Comparison of ENCODE assay signal across 17 cellular contexts in the genomic region with DNA sequence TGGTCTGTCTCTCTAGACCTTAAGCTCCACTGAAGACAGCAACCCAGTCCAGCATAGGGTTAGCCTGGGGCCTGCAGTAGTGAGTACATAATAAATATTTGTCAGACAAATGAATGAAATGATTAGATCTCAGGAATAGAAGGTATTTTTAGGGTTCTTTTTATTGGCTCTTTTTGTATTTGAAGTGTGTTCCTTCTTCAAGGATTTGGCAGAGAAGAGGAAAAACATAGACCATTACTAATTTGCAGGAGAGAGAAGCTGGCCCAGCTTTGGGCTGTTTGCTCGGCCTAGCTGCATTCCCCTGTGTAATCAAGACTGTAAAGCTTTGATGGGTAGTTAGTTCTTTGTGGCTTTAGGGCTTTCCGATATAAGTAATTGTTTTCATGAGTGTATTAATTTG.
DNase-seq lines count a peak whose midpoint lies in the region; ATAC-seq and TF ChIP-seq lines count a peak whose summit lies in the region.
"Had no signal": no experiment of that assay in that cellular context is flagged by ENCODE, and none has a peak within 500 bp of the region (broad histone marks: within the 10 kb centered on the region; RNA-seq: fewer than 3 reads in every experiment).

No MANE protein-coding gene starts in this region.

- peaks cover 1% of the 10 kb centered on the region for H3K27me3 Mint-ChIP-seq in GM23338 (ENCODE audit: insufficient read depth, low read depth, poor library complexity)
- H3K27me3 Mint-ChIP-seq: CD8-positive, alpha-beta memory T cell had no signal

- CTCF ChIA-PET in mammary epithelial cell (lab: Charles Lee; ENCODE audit: low non-redundant PET), result no interaction called here

- no peak overlapping the region for H3K27ac ChIP-seq in mammary epithelial cell (ENCODE audit: insufficient read depth, low read depth, low read length)
- H3K27ac ChIP-seq in VCaP, result peak overlapping the region; percentile 66
- H3K27ac ChIP-seq in uterus, result no peak overlapping the region
- no peak overlapping the region for H3K27ac ChIP-seq in GM23338 (ENCODE audit: low read depth)
- H3K27ac ChIP-seq: BLaER1 had no signal

- no peak overlapping the region for H3K4me2 ChIP-seq in mammary epithelial cell (ENCODE audit: insufficient read depth, low read depth, low read length)
- no peak overlapping the region for H3K4me2 ChIP-seq in GM23338
- H3K4me2 ChIP-seq: BLaER1 had no signal

- in situ Hi-C loops in T47D (cut with HindIII; ENCODE audit: low pct_unique_long_range_greater_than_20kb, low sequenced_read_pairs), result no loop called here
- in situ Hi-C loops in mammary epithelial cell (cut with MboI; ENCODE audit: low sequenced_read_pairs in 2 of 2), result no loop called here

- no peak for TF ChIP-seq POLR2A in uterus (IDR thresholded peaks at IDR 0.05)

- no peaks in the 10 kb centered on the region for H3K9me2 ChIP-seq in GM23338 (ENCODE audit: insufficient read depth)

- dilution Hi-C loops in mammary epithelial cell (cut with HindIII; ENCODE audit: low sequenced_read_pairs), result no loop called here

- H3K27ac Mint-ChIP-seq in GM23338, result no peak overlapping the region
- H3K27ac Mint-ChIP-seq: CD8-positive, alpha-beta memory T cell; HFFc6 had no signal

- H3K4me3 ChIP-seq in mammary epithelial cell (replicated peaks in 1 of 3; ENCODE audit: insufficient read depth in 1 of 3, low read depth in 2 of 3, low read length in 3 of 3) (no peak overlapping the region), uterus (no peak overlapping the region), GM23338 (no peak overlapping the region)
- H3K4me3 ChIP-seq: BLaER1, HAP-1, K562 had no signal

- WGBS in mammary epithelial cell (ENCODE audit: low coverage, missing lambda C conversion rate), result 92% methylated on average over 2 of the region's 2 CpGs

- H3K4me3 Mint-ChIP-seq in GM23338, result no peak overlapping the region
- H3K4me3 Mint-ChIP-seq: CD8-positive, alpha-beta memory T cell; HFFc6 had no signal

- H3K4me1 Mint-ChIP-seq in GM23338, result no peaks in the 10 kb centered on the region

- H3K9me3 Mint-ChIP-seq in GM23338, result no peaks in the 10 kb centered on the region
- H3K9me3 Mint-ChIP-seq: CD8-positive, alpha-beta memory T cell; HFFc6 had no signal

- no peaks in the 10 kb centered on the region for H3K36me3 Mint-ChIP-seq in GM23338 (ENCODE audit: low read depth)

- no peaks in the 10 kb centered on the region for H3K4me1 ChIP-seq in mammary epithelial cell (ENCODE audit: insufficient read depth, low read length)
- no peaks in the 10 kb centered on the region for H3K4me1 ChIP-seq in uterus
- no peaks in the 10 kb centered on the region for H3K4me1 ChIP-seq in GM23338 (ENCODE audit: insufficient read depth)
- H3K4me1 ChIP-seq: BLaER1, Caco-2, HAP-1 had no signal

- H3F3A ChIP-seq in GM23338 (replicated peaks; ENCODE audit: low read depth), result no peaks in the 10 kb centered on the region

- H3K36me3 ChIP-seq in mammary epithelial cell (ENCODE audit: insufficient read depth, low read length), result no peaks in the 10 kb centered on the region
- H3K36me3 ChIP-seq in uterus, result no peaks in the 10 kb centered on the region
- no peaks in the 10 kb centered on the region for H3K36me3 ChIP-seq in GM23338 (ENCODE audit: insufficient read depth)
- H3K36me3 ChIP-seq: BLaER1, HAP-1 had no signal

- H4K20me1 ChIP-seq in mammary epithelial cell (ENCODE audit: insufficient read depth, low read length) (no peaks in the 10 kb centered on the region), GM23338 (replicated peaks; ENCODE audit: insufficient read depth) (no peaks in the 10 kb centered on the region; the same call in 1 of the 2 replicates)
- H4K20me1 ChIP-seq: BLaER1 had no signal

- H3K9me3 ChIP-seq in mammary epithelial cell (replicated peaks; ENCODE audit: insufficient read depth, low read length) (no peaks in the 10 kb centered on the region), uterus (no peaks in the 10 kb centered on the region)
- H3K9me3 ChIP-seq: BLaER1, Caco-2, HAP-1 had no signal

- no peak overlapping the region for H3K9ac ChIP-seq in mammary epithelial cell (ENCODE audit: insufficient read depth, low read length)
- H3K9ac ChIP-seq: BLaER1 had no signal

- no peak for ATAC-seq in GM21717 (IDR thresholded peaks at IDR 0.05; ENCODE audit: unreplicated experiment)
- ATAC-seq in GM23338, result no peak
- ATAC-seq: K562 had no signal

- DNase-seq in T47D (ENCODE audit: low read depth in 1 of 2, low spot score in 1 of 2) (peak; percentile 65 to 86), mammary epithelial cell (no peak), medulla oblongata (ENCODE audit: extremely low spot score) (peak; percentile 20), uterus (no peak), NCI-H2171 treated with DMSO at 0.1 percent for 48 hours (lab: John Stamatoyannopoulos, UW) (no peak), GM23338 (ENCODE audit: low spot score) (no peak)
- DNase-seq: 8988T; AML-193; Caco-2; CD8-positive, alpha-beta memory T cell; DMS53; HFFc6 had no signal

- H3K79me2 ChIP-seq in mammary epithelial cell (ENCODE audit: insufficient read depth, low read length) (no peaks in the 10 kb centered on the region), GM23338 (replicated peaks; ENCODE audit: insufficient read depth) (peaks cover 8% of the 10 kb centered on the region)

- H2AFZ ChIP-seq in mammary epithelial cell (ENCODE audit: low read depth, low read length) (no peak overlapping the region), GM23338 (no peak overlapping the region)

- TF ChIP-seq CTCF in mammary epithelial cell (conservative IDR thresholded peaks at IDR 0.05 in 1 of 2, IDR thresholded peaks at IDR 0.05 in 1 of 2; ENCODE audit: extremely low read depth in 1 of 2, insufficient read depth in 1 of 2, low read depth in 1 of 2, low read length in 2 of 2) (no peak), VCaP (conservative IDR thresholded peaks at IDR 0.05) (no peak), uterus (IDR thresholded peaks at IDR 0.05) (no peak), GM23338 (conservative IDR thresholded peaks at IDR 0.05; ENCODE audit: low read depth in 2 of 2) (no peak)

- no TSS peak for BruUV-seq in mammary epithelial cell (replicated peaks; lab: Mats Ljungman, UMichigan)

- H3K27me3 ChIP-seq in mammary epithelial cell (ENCODE audit: insufficient read depth, low read length) (no peaks in the 10 kb centered on the region), uterus (no peaks in the 10 kb centered on the region), GM23338 (ENCODE audit: insufficient read depth) (no peaks in the 10 kb centered on the region)
- H3K27me3 ChIP-seq: BLaER1 had no signal

- intact Hi-C loops in mammary epithelial cell (cut with micrococcal nuclease), result no loop called here
- intact Hi-C loops in uterus (cut with DNase I; ENCODE audit: low total_unique reads), result no loop called here

TF ChIP-seq in GM23338, 12 proteins besides CTCF, POLR2A, EP300 and RAD21 (continues in another document):
- TF ChIP-seq, protein P1, sequence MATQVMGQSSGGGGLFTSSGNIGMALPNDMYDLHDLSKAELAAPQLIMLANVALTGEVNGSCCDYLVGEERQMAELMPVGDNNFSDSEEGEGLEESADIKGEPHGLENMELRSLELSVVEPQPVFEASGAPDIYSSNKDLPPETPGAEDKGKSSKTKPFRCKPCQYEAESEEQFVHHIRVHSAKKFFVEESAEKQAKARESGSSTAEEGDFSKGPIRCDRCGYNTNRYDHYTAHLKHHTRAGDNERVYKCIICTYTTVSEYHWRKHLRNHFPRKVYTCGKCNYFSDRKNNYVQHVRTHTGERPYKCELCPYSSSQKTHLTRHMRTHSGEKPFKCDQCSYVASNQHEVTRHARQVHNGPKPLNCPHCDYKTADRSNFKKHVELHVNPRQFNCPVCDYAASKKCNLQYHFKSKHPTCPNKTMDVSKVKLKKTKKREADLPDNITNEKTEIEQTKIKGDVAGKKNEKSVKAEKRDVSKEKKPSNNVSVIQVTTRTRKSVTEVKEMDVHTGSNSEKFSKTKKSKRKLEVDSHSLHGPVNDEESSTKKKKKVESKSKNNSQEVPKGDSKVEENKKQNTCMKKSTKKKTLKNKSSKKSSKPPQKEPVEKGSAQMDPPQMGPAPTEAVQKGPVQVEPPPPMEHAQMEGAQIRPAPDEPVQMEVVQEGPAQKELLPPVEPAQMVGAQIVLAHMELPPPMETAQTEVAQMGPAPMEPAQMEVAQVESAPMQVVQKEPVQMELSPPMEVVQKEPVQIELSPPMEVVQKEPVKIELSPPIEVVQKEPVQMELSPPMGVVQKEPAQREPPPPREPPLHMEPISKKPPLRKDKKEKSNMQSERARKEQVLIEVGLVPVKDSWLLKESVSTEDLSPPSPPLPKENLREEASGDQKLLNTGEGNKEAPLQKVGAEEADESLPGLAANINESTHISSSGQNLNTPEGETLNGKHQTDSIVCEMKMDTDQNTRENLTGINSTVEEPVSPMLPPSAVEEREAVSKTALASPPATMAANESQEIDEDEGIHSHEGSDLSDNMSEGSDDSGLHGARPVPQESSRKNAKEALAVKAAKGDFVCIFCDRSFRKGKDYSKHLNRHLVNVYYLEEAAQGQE (IDR thresholded peaks at IDR 0.05; ENCODE audit: unreplicated experiment), result no peak
- no peak for TF ChIP-seq EZH2phosphoT487 (IDR thresholded peaks at IDR 0.05; ENCODE audit: unreplicated experiment)
- no peak for TF ChIP-seq JUNB (IDR thresholded peaks at IDR 0.05; ENCODE audit: unreplicated experiment)
- no peak for TF ChIP-seq POLR2AphosphoS5 (IDR thresholded peaks at IDR 0.05; ENCODE audit: low read depth)
- no peak for TF ChIP-seq ZNF114 (CRISPR knock-in tag; IDR thresholded peaks at IDR 0.05)
- TF ChIP-seq ETS1 (IDR thresholded peaks at IDR 0.05), result no peak
- TF ChIP-seq EZH2 (IDR thresholded peaks at IDR 0.05; ENCODE audit: low read depth, unreplicated experiment), result no peak

Comparison
In these comparisons a context has a peak if more than half of its experiments do, and no peak if none do; other contexts are left out.
1. DNase-seq: peak in T47D (2 of 2) and medulla oblongata (single experiment); none in mammary epithelial cell (single experiment), uterus (0 of 2), NCI-H2171 treated with DMSO at 0.1 percent for 48 hours (single experiment) and GM23338 (single experiment).